In genomic region chr15:67108122-67108871, GRCh38 we compare ENCODE assay signal across 9 cellular contexts. TPM values are rescaled to one million over a fixed set of nuclear protein-coding genes. Genes with fewer than 3 reads are reported as not detected.
DNase-seq lines count a peak whose midpoint lies in the region; ATAC-seq and TF ChIP-seq lines count a peak whose summit lies in the region.
"Had no signal": no experiment of that assay in that cellular context is flagged by ENCODE, and none has a peak within 500 bp of the region (broad histone marks: within the 10 kb centered on the region; RNA-seq: fewer than 3 reads in every experiment).

No MANE protein-coding gene starts in this region.

- no peak for ATAC-seq in HG03457 (IDR thresholded peaks at IDR 0.05; ENCODE audit: unreplicated experiment)
- ATAC-seq: right cardiac atrium had no signal

- peaks cover 31% of the 10 kb centered on the region for H3F3A ChIP-seq in SK-N-SH (replicated peaks; ENCODE audit: insufficient read depth)

- H3K4me3 ChIP-seq in HL-60 (replicated peaks; ENCODE audit: insufficient read depth, low read length) (no peak overlapping the region), SK-N-SH (ENCODE audit: low read depth in 2 of 2, low read length in 1 of 2) (no peak overlapping the region), fibroblast of mammary gland (ENCODE audit: control insufficient read depth, low read depth, low read length) (no peak overlapping the region), spleen (no peak overlapping the region)

- intact Hi-C loops in spleen (cut with DNase I; ENCODE audit: low total_unique reads) = no loop called here

- H3K9me3 ChIP-seq in SK-N-SH (peaks cover 5% of the 10 kb centered on the region; the same call in 1 of the 2 replicates), spleen (peaks cover 0 to 7% (median 0%) of the 10 kb centered on the region in 8 donors)

- H3K27me3 ChIP-seq in HL-60 (ENCODE audit: insufficient read depth, poor library complexity, severe bottlenecking) (no peaks in the 10 kb centered on the region), SK-N-SH (ENCODE audit: insufficient read depth) (no peaks in the 10 kb centered on the region), spleen (replicated peaks in 1 of 7) (no peaks in the 10 kb centered on the region)

- no peak for TF ChIP-seq RAD21 in SK-N-SH (IDR thresholded peaks at IDR 0.05; ENCODE audit: low read length)

- peaks cover 81% of the 10 kb centered on the region for H3K79me2 ChIP-seq in SK-N-SH (ENCODE audit: insufficient read depth)

- H3K36me3 ChIP-seq in SK-N-SH (replicated peaks in 1 of 2; ENCODE audit: control insufficient read depth in 1 of 2, insufficient read depth in 2 of 2, low read length in 1 of 2) (peaks cover 0 to 14% of the 10 kb centered on the region in 2 experiments), spleen (no peaks in the 10 kb centered on the region)

- TF ChIP-seq CTCF in HL-60 (IDR thresholded peaks at IDR 0.05; ENCODE audit: insufficient read depth, low read length) (no peak), SK-N-SH (IDR thresholded peaks at IDR 0.05) (no peak), fibroblast of mammary gland (conservative IDR thresholded peaks at IDR 0.05; ENCODE audit: control insufficient read depth, insufficient read depth, low read depth, low read length) (no peak), spleen (IDR thresholded peaks at IDR 0.05 in 8 of 11, conservative IDR thresholded peaks at IDR 0.05 in 3 of 11) (no peak)

- H3K4me1 ChIP-seq in SK-N-SH (ENCODE audit: control insufficient read depth in 1 of 2, insufficient read depth in 2 of 2, low read depth in 1 of 2, low read length in 1 of 2) (peaks cover 27 to 46% of the 10 kb centered on the region in 2 experiments), spleen (peaks cover 59 to 96% (median 82%) of the 10 kb centered on the region in 6 donors)

- 52% methylated on average over 9 of the region's 9 CpGs for WGBS in SK-N-SH (ENCODE audit: low lambda C conversion rate)
- 49 to 65% (median 62%) methylated on average over 9 of the region's 9 CpGs for WGBS in spleen, 5 donors

- H3K27ac ChIP-seq in HL-60 (replicated peaks) (peak overlapping the region; percentile 35; the same call in 1 of the 2 replicates), SK-N-SH (ENCODE audit: low read depth in 2 of 2, low read length in 1 of 2) (peak overlapping the region; percentile 5 to 98; a peak in 3 of 4 replicates), spleen (peak overlapping the region in 6 of 8 donors; percentile 63 to 84 (median 80))

- no peaks in the 10 kb centered on the region for H4K20me1 ChIP-seq in SK-N-SH (ENCODE audit: insufficient read depth)

- DNase-seq in HL-60 (ENCODE audit: low read depth in 1 of 2, low spot score in 1 of 2) (peak in 1 of 2 experiments; percentile 53), SK-N-SH (no peak), fibroblast of mammary gland (ENCODE audit: low read depth) (peak; percentile 75), spleen (peak; percentile 22), cerebellar cortex (ENCODE audit: low spot score) (no peak), NCI-H2029 treated with DMSO at 0.1 percent for 48 hours (lab: John Stamatoyannopoulos, UW) (no peak), activated gamma-delta T cell (lab: John Stamatoyannopoulos, UW) (no peak)
- DNase-seq: right cardiac atrium had no signal

- no peaks in the 10 kb centered on the region for H3K9me2 ChIP-seq in SK-N-SH

- peak overlapping the region; percentile 46; the same call in 1 of the 2 replicates for H3K9ac ChIP-seq in SK-N-SH

- POLR2A ChIA-PET in SK-N-SH (lab: Yijun Ruan, JAX) = no interaction called here

- no peak overlapping the region for H2AFZ ChIP-seq in SK-N-SH (ENCODE audit: low read depth)

- CTCF ChIA-PET in SK-N-SH (lab: Yijun Ruan, JAX) = no interaction called here

- TF ChIP-seq POLR2A in spleen (IDR thresholded peaks at IDR 0.05) = no peak

- H3K4me2 ChIP-seq in SK-N-SH = peak overlapping the region; percentile 69; the same call in 1 of the 2 replicates

- peak in 1 of 2 experiments; percentile 33; a peak in 1 of 4 replicates for TF ChIP-seq EP300 in SK-N-SH (IDR thresholded peaks at IDR 0.05; ENCODE audit: borderline replicate concordance in 1 of 2, low read depth in 1 of 2, low read length in 1 of 2)

TF ChIP-seq in SK-N-SH, 30 proteins besides CTCF, POLR2A, EP300 and RAD21 (continues in another document):
- 0 out of 2 replicates have a peak, but pooled peaks have one; percentile 14 for TF ChIP-seq MEF2A (IDR thresholded peaks at IDR 0.05; ENCODE audit: borderline replicate concordance, low read depth)
- TF ChIP-seq JUND (IDR thresholded peaks at IDR 0.05) = peak; percentile 30
- TF ChIP-seq, protein P1, sequence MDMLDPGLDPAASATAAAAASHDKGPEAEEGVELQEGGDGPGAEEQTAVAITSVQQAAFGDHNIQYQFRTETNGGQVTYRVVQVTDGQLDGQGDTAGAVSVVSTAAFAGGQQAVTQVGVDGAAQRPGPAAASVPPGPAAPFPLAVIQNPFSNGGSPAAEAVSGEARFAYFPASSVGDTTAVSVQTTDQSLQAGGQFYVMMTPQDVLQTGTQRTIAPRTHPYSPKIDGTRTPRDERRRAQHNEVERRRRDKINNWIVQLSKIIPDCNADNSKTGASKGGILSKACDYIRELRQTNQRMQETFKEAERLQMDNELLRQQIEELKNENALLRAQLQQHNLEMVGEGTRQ (IDR thresholded peaks at IDR 0.05; ENCODE audit: borderline replicate concordance, low read depth, low read length) = no peak
- TF ChIP-seq, protein P2, sequence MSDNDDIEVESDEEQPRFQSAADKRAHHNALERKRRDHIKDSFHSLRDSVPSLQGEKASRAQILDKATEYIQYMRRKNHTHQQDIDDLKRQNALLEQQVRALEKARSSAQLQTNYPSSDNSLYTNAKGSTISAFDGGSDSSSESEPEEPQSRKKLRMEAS (IDR thresholded peaks at IDR 0.05; ENCODE audit: low read depth) = no peak
- TF ChIP-seq, protein P3, sequence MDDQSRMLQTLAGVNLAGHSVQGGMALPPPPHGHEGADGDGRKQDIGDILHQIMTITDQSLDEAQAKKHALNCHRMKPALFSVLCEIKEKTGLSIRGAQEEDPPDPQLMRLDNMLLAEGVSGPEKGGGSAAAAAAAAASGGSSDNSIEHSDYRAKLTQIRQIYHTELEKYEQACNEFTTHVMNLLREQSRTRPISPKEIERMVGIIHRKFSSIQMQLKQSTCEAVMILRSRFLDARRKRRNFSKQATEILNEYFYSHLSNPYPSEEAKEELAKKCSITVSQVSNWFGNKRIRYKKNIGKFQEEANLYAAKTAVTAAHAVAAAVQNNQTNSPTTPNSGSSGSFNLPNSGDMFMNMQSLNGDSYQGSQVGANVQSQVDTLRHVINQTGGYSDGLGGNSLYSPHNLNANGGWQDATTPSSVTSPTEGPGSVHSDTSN (IDR thresholded peaks at IDR 0.05) = peak; percentile 91
- no peak for TF ChIP-seq GATA2 (CRISPR knock-in tag; IDR thresholded peaks at IDR 0.05)
- TF ChIP-seq POLR2AphosphoS5 (IDR thresholded peaks at IDR 0.05; ENCODE audit: low read depth, low read length) = no peak
- TF ChIP-seq ELF1 (IDR thresholded peaks at IDR 0.05) = no peak
- TF ChIP-seq FOXJ3 (CRISPR knock-in tag; IDR thresholded peaks at IDR 0.05) = no peak
- TF ChIP-seq RXRA (IDR thresholded peaks at IDR 0.05; ENCODE audit: borderline replicate concordance, low read depth) = no peak
- no peak for TF ChIP-seq TAF1 (IDR thresholded peaks at IDR 0.05; ENCODE audit: borderline replicate concordance, low read depth, low read length)
- TF ChIP-seq TCF12 (IDR thresholded peaks at IDR 0.05) = peak; percentile 70
- TF ChIP-seq FOXM1 (IDR thresholded peaks at IDR 0.05; ENCODE audit: low read depth) = no peak
- no peak for TF ChIP-seq NRF1 (IDR thresholded peaks at IDR 0.05; ENCODE audit: low read depth, low read length)
- TF ChIP-seq, protein P4, sequence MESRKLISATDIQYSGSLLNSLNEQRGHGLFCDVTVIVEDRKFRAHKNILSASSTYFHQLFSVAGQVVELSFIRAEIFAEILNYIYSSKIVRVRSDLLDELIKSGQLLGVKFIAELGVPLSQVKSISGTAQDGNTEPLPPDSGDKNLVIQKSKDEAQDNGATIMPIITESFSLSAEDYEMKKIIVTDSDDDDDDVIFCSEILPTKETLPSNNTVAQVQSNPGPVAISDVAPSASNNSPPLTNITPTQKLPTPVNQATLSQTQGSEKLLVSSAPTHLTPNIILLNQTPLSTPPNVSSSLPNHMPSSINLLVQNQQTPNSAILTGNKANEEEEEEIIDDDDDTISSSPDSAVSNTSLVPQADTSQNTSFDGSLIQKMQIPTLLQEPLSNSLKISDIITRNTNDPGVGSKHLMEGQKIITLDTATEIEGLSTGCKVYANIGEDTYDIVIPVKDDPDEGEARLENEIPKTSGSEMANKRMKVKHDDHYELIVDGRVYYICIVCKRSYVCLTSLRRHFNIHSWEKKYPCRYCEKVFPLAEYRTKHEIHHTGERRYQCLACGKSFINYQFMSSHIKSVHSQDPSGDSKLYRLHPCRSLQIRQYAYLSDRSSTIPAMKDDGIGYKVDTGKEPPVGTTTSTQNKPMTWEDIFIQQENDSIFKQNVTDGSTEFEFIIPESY (IDR thresholded peaks at IDR 0.05; ENCODE audit: borderline replicate concordance, low read depth) = no peak
- no peak for TF ChIP-seq NFIC (IDR thresholded peaks at IDR 0.05; ENCODE audit: borderline replicate concordance)
- TF ChIP-seq MXI1 (IDR thresholded peaks at IDR 0.05; ENCODE audit: low read depth, low read length) = no peak

RNA-seq across cellular contexts. Expression of gene SMAD3, which starts 42.9 kb away (rescaled TPM):
- polyA plus RNA-seq in SK-N-SH (2012; rRNA removed) (18.0 and 19.5 TPM in 2 replicates), spleen (1 to 10 TPM; 8.3 to 8.9 (median 8.6) TPM)
- polyA plus RNA-seq in SK-N-SH (2012; cell fraction: cytosol; rRNA removed) = 12.0 and 14.6 TPM in 2 replicates
- polyA plus RNA-seq in SK-N-SH (2012; cell fraction: nucleus; rRNA removed) = 47.4 and 59.5 TPM in 2 replicates
- 10 to 100 TPM; 27.3 to 78.4 (median 47.5) TPM for total RNA-seq in spleen

Comparison
In these comparisons a context has a peak if more than half of its experiments do, and no peak if none do; other contexts are left out.
1. DNase-seq: peak in fibroblast of mammary gland (single experiment) and spleen (single experiment); none in SK-N-SH (single experiment), cerebellar cortex (single experiment), NCI-H2029 treated with DMSO at 0.1 percent for 48 hours (single experiment) and activated gamma-delta T cell (single experiment).
2. Peak in every context shown above with its lines, with median percentiles within 50 percentile points of each other: H3K27ac ChIP-seq.